Comparison of ENCODE assay signal across 1 cellular context in the genomic region with DNA sequence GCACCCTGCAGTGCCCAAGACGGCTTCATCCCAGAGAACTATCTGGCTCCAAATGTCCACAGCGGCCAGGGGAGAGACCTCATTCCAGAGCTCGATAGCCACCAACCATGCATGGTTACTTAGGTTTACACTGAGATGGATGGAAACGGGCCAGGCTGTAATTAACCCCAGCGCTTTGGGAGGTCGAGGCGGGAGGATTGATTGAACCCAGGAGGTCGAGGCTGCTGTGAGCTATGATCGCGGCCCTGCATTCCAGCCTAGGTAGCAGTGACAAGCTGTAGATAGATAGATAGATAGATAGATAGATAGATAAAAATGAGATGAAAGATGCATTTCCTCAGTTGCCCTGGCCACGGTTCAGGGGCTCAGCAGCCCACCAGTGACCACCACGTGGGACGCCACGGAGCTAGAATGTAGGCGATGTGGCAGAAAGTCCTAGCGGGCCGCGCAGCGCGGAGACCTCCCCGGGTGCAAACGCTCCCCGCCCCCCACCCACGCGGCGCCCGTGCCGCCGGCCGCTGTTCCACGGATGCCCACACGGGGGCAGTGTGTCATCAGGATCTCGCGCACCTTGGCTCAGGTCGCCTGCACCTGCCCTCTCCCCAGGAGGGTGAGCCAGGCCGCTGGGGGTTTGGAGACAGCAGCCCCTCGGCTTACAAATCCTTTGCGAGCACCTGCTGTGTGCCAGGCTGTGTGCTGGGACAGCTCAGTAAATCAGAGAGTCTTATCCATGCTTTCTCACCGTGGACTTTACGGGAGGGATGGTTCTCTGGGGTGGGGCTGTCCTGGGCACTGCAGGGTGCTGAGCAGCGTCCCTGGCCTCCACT.
TF ChIP-seq lines count a peak whose summit lies in the region.

No MANE protein-coding gene starts in this region.

TF ChIP-seq in GM12878, 131 proteins besides CTCF, POLR2A, EP300 and RAD21:
- TF ChIP-seq ASH2L (IDR thresholded peaks at IDR 0.05; ENCODE audit: borderline replicate concordance, low read depth) (no peak), BHLHE40 (IDR thresholded peaks at IDR 0.05; ENCODE audit: borderline replicate concordance in 1 of 2, low read depth in 2 of 2, low read length in 1 of 2) (peak in 1 of 2 experiments; percentile 67; a peak in 2 of 4 replicates), EGR1 (IDR thresholded peaks at IDR 0.05; ENCODE audit: borderline replicate concordance in 1 of 2, low read depth in 2 of 2, low read length in 2 of 2) (peak in 1 of 2 experiments; percentile 92; a peak in 2 of 3 replicates), SMC3 (IDR thresholded peaks at IDR 0.05; ENCODE audit: borderline replicate concordance, low read length) (peak; percentile 71), TCF12 (IDR thresholded peaks at IDR 0.05; ENCODE audit: low read depth, low read length) (peak; percentile 82), YY1 (IDR thresholded peaks at IDR 0.05; ENCODE audit: low read depth, low read length) (peak; percentile 58; the same call in 1 of the 2 replicates), FOXM1 (IDR thresholded peaks at IDR 0.05; ENCODE audit: low read depth, low read length) (no peak), MEF2B (IDR thresholded peaks at IDR 0.05; ENCODE audit: partially characterized antibody, poor library complexity, severe bottlenecking) (peak; percentile 15), POU2F2 (IDR thresholded peaks at IDR 0.05; ENCODE audit: borderline replicate concordance, low read depth, low read length) (peak; percentile 43; the same call in 1 of the 3 replicates), MXI1 (IDR thresholded peaks at IDR 0.05; ENCODE audit: low read depth, low read length) (no peak), ZNF622 (IDR thresholded peaks at IDR 0.05) (no peak), MEF2A (IDR thresholded peaks at IDR 0.05; ENCODE audit: insufficient read depth, low read depth, low read length) (no peak), DPF2 (IDR thresholded peaks at IDR 0.05) (0 out of 2 replicates have a peak, but pooled peaks have one; percentile 27), NR2F1 (conservative IDR thresholded peaks at IDR 0.05) (peak; percentile 46), GATAD2B (conservative IDR thresholded peaks at IDR 0.05; ENCODE audit: low read depth) (peak; percentile 58), RB1 (IDR thresholded peaks at IDR 0.05; ENCODE audit: borderline replicate concordance) (0 out of 2 replicates have a peak, but pooled peaks have one; percentile 55), RELA (IDR thresholded peaks at IDR 0.05; ENCODE audit: borderline replicate concordance, partially characterized antibody) (peak; percentile 61), CHD2 (IDR thresholded peaks at IDR 0.05; ENCODE audit: borderline replicate concordance, low read depth, low read length) (peak; percentile 81), IKZF1 (conservative IDR thresholded peaks at IDR 0.05) (peak; percentile 29; the same call in 1 of the 2 replicates), TCF3 (IDR thresholded peaks at IDR 0.05; ENCODE audit: borderline replicate concordance, insufficient read depth, low read depth, low read length) (0 out of 2 replicates have a peak, but pooled peaks have one; percentile 33), MYB (IDR thresholded peaks at IDR 0.05; ENCODE audit: borderline replicate concordance, low read depth, low read length) (no peak), SIN3A (IDR thresholded peaks at IDR 0.05; ENCODE audit: low read depth, low read length) (no peak), LARP7 (IDR thresholded peaks at IDR 0.05) (peak; percentile 47; the same call in 1 of the 2 replicates)
- TF ChIP-seq, protein P1, sequence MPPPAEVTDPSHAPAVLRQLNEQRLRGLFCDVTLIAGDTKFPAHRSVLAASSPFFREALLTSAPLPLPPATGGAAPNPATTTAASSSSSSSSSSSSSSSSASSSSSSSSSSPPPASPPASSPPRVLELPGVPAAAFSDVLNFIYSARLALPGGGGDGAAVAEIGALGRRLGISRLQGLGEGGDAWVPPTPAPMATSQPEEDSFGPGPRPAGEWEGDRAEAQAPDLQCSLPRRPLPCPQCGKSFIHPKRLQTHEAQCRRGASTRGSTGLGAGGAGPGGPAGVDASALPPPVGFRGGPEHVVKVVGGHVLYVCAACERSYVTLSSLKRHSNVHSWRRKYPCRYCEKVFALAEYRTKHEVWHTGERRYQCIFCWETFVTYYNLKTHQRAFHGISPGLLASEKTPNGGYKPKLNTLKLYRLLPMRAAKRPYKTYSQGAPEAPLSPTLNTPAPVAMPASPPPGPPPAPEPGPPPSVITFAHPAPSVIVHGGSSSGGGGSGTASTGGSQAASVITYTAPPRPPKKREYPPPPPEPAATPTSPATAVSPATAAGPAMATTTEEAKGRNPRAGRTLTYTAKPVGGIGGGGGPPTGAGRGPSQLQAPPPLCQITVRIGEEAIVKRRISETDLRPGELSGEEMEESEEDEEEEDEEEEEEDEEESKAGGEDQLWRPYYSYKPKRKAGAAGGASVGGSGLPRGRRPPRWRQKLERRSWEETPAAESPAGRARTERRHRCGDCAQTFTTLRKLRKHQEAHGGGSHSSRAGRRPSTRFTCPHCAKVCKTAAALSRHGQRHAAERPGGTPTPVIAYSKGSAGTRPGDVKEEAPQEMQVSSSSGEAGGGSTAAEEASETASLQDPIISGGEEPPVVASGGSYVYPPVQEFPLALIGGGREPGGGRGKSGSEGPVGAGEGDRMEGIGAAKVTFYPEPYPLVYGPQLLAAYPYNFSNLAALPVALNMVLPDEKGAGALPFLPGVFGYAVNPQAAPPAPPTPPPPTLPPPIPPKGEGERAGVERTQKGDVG (CRISPR knock-in tag; IDR thresholded peaks at IDR 0.05): no peak
- TF ChIP-seq, protein P2, sequence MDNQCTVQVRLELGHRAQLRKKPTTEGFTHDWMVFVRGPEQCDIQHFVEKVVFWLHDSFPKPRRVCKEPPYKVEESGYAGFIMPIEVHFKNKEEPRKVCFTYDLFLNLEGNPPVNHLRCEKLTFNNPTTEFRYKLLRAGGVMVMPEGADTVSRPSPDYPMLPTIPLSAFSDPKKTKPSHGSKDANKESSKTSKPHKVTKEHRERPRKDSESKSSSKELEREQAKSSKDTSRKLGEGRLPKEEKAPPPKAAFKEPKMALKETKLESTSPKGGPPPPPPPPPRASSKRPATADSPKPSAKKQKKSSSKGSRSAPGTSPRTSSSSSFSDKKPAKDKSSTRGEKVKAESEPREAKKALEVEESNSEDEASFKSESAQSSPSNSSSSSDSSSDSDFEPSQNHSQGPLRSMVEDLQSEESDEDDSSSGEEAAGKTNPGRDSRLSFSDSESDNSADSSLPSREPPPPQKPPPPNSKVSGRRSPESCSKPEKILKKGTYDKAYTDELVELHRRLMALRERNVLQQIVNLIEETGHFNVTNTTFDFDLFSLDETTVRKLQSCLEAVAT (IDR thresholded peaks at IDR 0.05): no peak
- TF ChIP-seq, protein P3, sequence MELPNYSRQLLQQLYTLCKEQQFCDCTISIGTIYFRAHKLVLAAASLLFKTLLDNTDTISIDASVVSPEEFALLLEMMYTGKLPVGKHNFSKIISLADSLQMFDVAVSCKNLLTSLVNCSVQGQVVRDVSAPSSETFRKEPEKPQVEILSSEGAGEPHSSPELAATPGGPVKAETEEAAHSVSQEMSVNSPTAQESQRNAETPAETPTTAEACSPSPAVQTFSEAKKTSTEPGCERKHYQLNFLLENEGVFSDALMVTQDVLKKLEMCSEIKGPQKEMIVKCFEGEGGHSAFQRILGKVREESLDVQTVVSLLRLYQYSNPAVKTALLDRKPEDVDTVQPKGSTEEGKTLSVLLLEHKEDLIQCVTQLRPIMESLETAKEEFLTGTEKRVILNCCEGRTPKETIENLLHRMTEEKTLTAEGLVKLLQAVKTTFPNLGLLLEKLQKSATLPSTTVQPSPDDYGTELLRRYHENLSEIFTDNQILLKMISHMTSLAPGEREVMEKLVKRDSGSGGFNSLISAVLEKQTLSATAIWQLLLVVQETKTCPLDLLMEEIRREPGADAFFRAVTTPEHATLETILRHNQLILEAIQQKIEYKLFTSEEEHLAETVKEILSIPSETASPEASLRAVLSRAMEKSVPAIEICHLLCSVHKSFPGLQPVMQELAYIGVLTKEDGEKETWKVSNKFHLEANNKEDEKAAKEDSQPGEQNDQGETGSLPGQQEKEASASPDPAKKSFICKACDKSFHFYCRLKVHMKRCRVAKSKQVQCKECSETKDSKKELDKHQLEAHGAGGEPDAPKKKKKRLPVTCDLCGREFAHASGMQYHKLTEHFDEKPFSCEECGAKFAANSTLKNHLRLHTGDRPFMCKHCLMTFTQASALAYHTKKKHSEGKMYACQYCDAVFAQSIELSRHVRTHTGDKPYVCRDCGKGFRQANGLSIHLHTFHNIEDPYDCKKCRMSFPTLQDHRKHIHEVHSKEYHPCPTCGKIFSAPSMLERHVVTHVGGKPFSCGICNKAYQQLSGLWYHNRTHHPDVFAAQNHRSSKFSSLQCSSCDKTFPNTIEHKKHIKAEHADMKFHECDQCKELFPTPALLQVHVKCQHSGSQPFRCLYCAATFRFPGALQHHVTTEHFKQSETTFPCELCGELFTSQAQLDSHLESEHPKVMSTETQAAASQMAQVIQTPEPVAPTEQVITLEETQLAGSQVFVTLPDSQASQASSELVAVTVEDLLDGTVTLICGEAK (IDR thresholded peaks at IDR 0.05; ENCODE audit: borderline replicate concordance): no peak
